11 cellular contexts compared by ENCODE assay signal in the genomic region with DNA sequence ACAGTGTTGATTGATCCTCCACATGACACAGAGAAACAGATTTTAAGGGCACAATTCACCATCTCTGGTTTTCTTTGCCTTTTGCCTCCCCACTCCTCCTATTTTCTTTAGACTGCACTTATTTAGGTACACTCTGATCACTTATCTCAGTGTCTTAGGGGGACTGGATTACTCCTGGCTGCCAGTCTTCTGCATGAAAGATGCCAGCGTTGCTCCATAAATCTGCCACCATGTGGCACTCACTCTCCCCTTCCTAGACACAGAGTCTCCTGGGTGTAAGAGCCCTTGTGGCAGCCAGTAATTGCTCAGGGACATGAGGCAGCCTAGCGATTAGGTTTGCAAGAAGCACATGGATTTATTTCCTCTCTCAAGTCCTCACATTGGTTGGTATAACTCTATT. TPM values are rescaled to one million over a fixed set of nuclear protein-coding genes. Genes with fewer than 3 reads are reported as not detected.
DNase-seq lines count a peak whose midpoint lies in the region; ATAC-seq and TF ChIP-seq lines count a peak whose summit lies in the region.
"Had no signal": no experiment of that assay in that cellular context is flagged by ENCODE, and none has a peak within 500 bp of the region (broad histone marks: within the 10 kb centered on the region; RNA-seq: fewer than 3 reads in every experiment).

No MANE protein-coding gene starts in this region.

- DNase-seq in DMS 273 treated with DMSO at 0.1 percent for 48 hours (lab: John Stamatoyannopoulos, UW) (peak; percentile 55), MV-4-11 (lab: John Stamatoyannopoulos, UW) (peak; percentile 32), SK-MEL-5 (ENCODE audit: low read depth, low spot score) (peak; percentile 21), islet precursor cell (peak; percentile 60), neural progenitor cell (ENCODE audit: low spot score) (no peak)
- no peak for DNase-seq in activated effector memory CD4-positive, alpha-beta T cell treated with Interleukin-2 at 50 U/mL for 16 hours

- H3K79me2 ChIP-seq in neural progenitor cell (ENCODE audit: low read depth): no peaks in the 10 kb centered on the region

- H3K27me3 Mint-ChIP-seq in neural progenitor cell (ENCODE audit: insufficient read depth, low read depth): peaks cover 6% of the 10 kb centered on the region

- no peak overlapping the region for H3K4me3 Mint-ChIP-seq in neural progenitor cell
- H3K4me3 Mint-ChIP-seq: effector memory CD8-positive, alpha-beta T cell had no signal

- peaks cover 11% of the 10 kb centered on the region for H3K4me1 ChIP-seq in neural progenitor cell
- H3K4me1 ChIP-seq: Caco-2, Peyer's patch had no signal

- no peaks in the 10 kb centered on the region for H3K9me3 Mint-ChIP-seq in neural progenitor cell
- H3K9me3 Mint-ChIP-seq: effector memory CD8-positive, alpha-beta T cell had no signal

- H3K27ac ChIP-seq in neural progenitor cell: no peak overlapping the region
- H3K27ac ChIP-seq: Peyer's patch had no signal

- in situ Hi-C loops in SK-MEL-5 (cut with HindIII; ENCODE audit: low pct_unique_long_range_greater_than_20kb, low sequenced_read_pairs): no loop called here

- peaks cover 14% of the 10 kb centered on the region for H3K36me3 ChIP-seq in neural progenitor cell

- peaks cover 3% of the 10 kb centered on the region for H3K36me3 Mint-ChIP-seq in neural progenitor cell

- H4K20me1 ChIP-seq in neural progenitor cell (ENCODE audit: low read depth): no peaks in the 10 kb centered on the region

- no peak overlapping the region for H3K27ac Mint-ChIP-seq in neural progenitor cell
- H3K27ac Mint-ChIP-seq: effector memory CD8-positive, alpha-beta T cell had no signal

- no peak overlapping the region for H2AFZ ChIP-seq in neural progenitor cell (replicated peaks)

- no peaks in the 10 kb centered on the region for H3K27me3 ChIP-seq in neural progenitor cell
- H3K27me3 ChIP-seq: Peyer's patch had no signal

- H3K4me2 ChIP-seq in neural progenitor cell: no peak overlapping the region

- H3K4me3 ChIP-seq in neural progenitor cell: no peak overlapping the region
- H3K4me3 ChIP-seq: Peyer's patch had no signal

- no peak for TF ChIP-seq CTCF in neural progenitor cell (IDR thresholded peaks at IDR 0.05)

- peaks cover 13% of the 10 kb centered on the region for H3K4me1 Mint-ChIP-seq in neural progenitor cell

- H3K9ac ChIP-seq in neural progenitor cell: no peak overlapping the region

- ATAC-seq in GM21717 (IDR thresholded peaks at IDR 0.05; ENCODE audit: unreplicated experiment) (no peak), GM19035 (IDR thresholded peaks at IDR 0.05; ENCODE audit: unreplicated experiment) (no peak)

- H3K9me3 ChIP-seq in neural progenitor cell (ENCODE audit: low read depth): no peaks in the 10 kb centered on the region
- H3K9me3 ChIP-seq: Caco-2, Peyer's patch had no signal

- peaks cover 17% of the 10 kb centered on the region for H3F3A ChIP-seq in neural progenitor cell (ENCODE audit: low read depth)

RNA-seq across cellular contexts. Expression of a gene that starts 34.5 kb away (rescaled TPM):
- total RNA-seq in SK-MEL-5 (2014; rRNA removed; shearing (Covaris generic)): 1.0 and 1.2 TPM in 2 replicates
- polyA plus RNA-seq in SK-MEL-5 (2015; cell fraction: cytosol; rRNA removed): 1.2 and 2.0 TPM in 2 replicates
- 4.0 and 6.3 TPM in 2 replicates for polyA plus RNA-seq in SK-MEL-5 (2015; cell fraction: nucleus; rRNA removed)
- total RNA-seq in neural progenitor cell (ENCODE audit: low replicate concordance): 0.28 and 0.32 TPM in 2 replicates

RNA-seq across cellular contexts. Expression of a gene that starts 42.1 kb away (rescaled TPM):
- 29.5 and 29.6 TPM in 2 replicates for total RNA-seq in SK-MEL-5 (2014; rRNA removed; shearing (Covaris generic))
- 26.2 and 29.9 TPM in 2 replicates for polyA plus RNA-seq in SK-MEL-5 (2015; cell fraction: cytosol; rRNA removed)
- 19.8 and 26.4 TPM in 2 replicates for polyA plus RNA-seq in SK-MEL-5 (2015; cell fraction: nucleus; rRNA removed)
- 72.0 and 109 TPM in 2 replicates for total RNA-seq in neural progenitor cell (ENCODE audit: low replicate concordance)

Comparison
In these comparisons a context has a peak if more than half of its experiments do, and no peak if none do; other contexts are left out.
1. DNase-seq: peak in DMS 273 treated with DMSO at 0.1 percent for 48 hours (single experiment), MV-4-11 (single experiment), SK-MEL-5 (single experiment) and islet precursor cell (single experiment); none in activated effector memory CD4-positive, alpha-beta T cell treated with Interleukin-2 at 50 U/mL for 16 hours (single experiment) and neural progenitor cell (single experiment).